9 cellular contexts compared by ENCODE assay signal in the genomic region with DNA sequence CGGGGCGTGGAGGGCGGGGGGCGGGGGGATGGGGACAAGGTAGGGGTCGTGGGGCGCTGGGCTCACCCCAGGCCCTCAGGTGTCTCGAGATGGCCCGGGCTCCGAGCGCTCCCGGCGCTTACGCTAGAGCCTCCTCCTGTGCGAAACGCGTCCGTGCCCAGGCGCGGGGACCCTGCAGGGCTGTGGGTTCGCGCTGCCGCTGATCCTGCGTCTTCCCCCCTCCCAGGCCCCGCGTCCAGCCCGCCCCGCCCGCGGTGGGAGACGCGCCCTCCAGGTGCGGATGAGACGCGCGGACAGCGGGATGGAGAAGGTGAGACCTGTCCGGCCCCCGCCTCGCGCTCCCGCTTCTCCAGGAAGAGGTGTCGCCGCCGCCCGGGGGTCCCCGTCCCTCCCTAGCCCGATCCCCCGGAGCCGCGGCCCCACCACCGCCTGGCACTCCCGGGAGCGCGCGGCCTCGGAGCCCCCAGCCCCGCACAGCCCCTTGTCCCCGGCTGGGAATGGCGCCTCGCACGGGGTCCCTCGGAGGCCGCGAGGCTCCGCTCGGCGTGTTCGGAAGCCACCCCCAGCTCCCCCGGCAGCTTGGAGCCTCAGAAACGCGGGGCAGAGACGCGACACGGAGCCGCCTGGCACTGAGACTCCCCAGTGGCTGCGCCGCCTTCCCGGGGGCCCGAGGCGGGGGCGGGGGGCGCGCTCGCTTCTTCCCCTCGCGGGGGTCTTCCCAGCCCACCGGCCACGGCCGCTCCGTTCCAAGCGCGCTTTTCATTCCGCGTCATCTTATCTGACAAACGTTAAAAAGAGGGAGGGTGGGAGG. TPM values are rescaled to one million over a fixed set of nuclear protein-coding genes. Genes with fewer than 3 reads are reported as not detected.
DNase-seq lines count a peak whose midpoint lies in the region; ATAC-seq and TF ChIP-seq lines count a peak whose summit lies in the region.
"Had no signal": no experiment of that assay in that cellular context is flagged by ENCODE, and none has a peak within 500 bp of the region (broad histone marks: within the 10 kb centered on the region; RNA-seq: fewer than 3 reads in every experiment).

No MANE protein-coding gene starts in this region.

- no peaks in the 10 kb centered on the region for H3K9me3 ChIP-seq in CD8-positive, alpha-beta T cell (ENCODE audit: low read length)

- no peak overlapping the region for H3K4me3 Mint-ChIP-seq in CD8-positive, alpha-beta T cell
- H3K4me3 Mint-ChIP-seq in activated B cell treated with CpG ODN at 0.5 μM for 24 hours (no peak overlapping the region), endothelial cell (ENCODE audit: unreplicated experiment) (no peak overlapping the region), neural crest cell (no peak overlapping the region)

- POLR2A ChIA-PET in CD8-positive, alpha-beta T cell (lab: Charles Lee): no interaction called here
- POLR2A ChIA-PET in activated B cell treated with CpG ODN at 0.5 μM for 24 hours (lab: Charles Lee): no interaction called here

- H3K27me3 Mint-ChIP-seq in CD8-positive, alpha-beta T cell (ENCODE audit: low read depth): no peaks in the 10 kb centered on the region
- no peaks in the 10 kb centered on the region for H3K27me3 Mint-ChIP-seq in activated B cell treated with CpG ODN at 0.5 μM for 24 hours
- peaks cover 13% of the 10 kb centered on the region for H3K27me3 Mint-ChIP-seq in endothelial cell (ENCODE audit: unreplicated experiment)
- H3K27me3 Mint-ChIP-seq in neural crest cell (ENCODE audit: low read depth): peaks cover 14% of the 10 kb centered on the region

- CTCF ChIA-PET in CD8-positive, alpha-beta T cell (lab: Charles Lee): no interaction called here
- CTCF ChIA-PET in activated B cell treated with CpG ODN at 0.5 μM for 24 hours (lab: Charles Lee): no interaction called here

- peak overlapping the region; percentile 21 for H3K4me3 ChIP-seq in CD8-positive, alpha-beta T cell (ENCODE audit: low read depth, low read length)

- peak; percentile 23 to 77 (median 40) for DNase-seq in CD8-positive, alpha-beta T cell
- DNase-seq in activated B cell treated with CpG ODN at 0.5 μM for 24 hours (peak; percentile 53), endothelial cell (ENCODE audit: low spot score) (peak; percentile 26), neural crest cell (ENCODE audit: low read depth, low spot score) (peak; percentile 37), ecto neural progenitor cell (ENCODE audit: low spot score) (no peak), NCI-H774 (lab: John Stamatoyannopoulos, UW) (no peak), COLO829 (ENCODE audit: low spot score) (no peak)

- no peak overlapping the region for H3K27ac Mint-ChIP-seq in CD8-positive, alpha-beta T cell
- H3K27ac Mint-ChIP-seq in activated B cell treated with CpG ODN at 0.5 μM for 24 hours (no peak overlapping the region), endothelial cell (ENCODE audit: unreplicated experiment) (no peak overlapping the region), neural crest cell (ENCODE audit: unreplicated experiment) (no peak overlapping the region)

- no peaks in the 10 kb centered on the region for H3K27me3 ChIP-seq in CD8-positive, alpha-beta T cell (ENCODE audit: insufficient read depth, low read length)

- no peak for TF ChIP-seq CTCF in CD8-positive, alpha-beta T cell (IDR thresholded peaks at IDR 0.05)
- TF ChIP-seq CTCF in activated B cell treated with CpG ODN at 0.5 μM for 24 hours (IDR thresholded peaks at IDR 0.05) (no peak), endothelial cell (IDR thresholded peaks at IDR 0.05; ENCODE audit: unreplicated experiment) (no peak), neural crest cell (conservative IDR thresholded peaks at IDR 0.05) (no peak)

- H3K4me1 ChIP-seq in CD8-positive, alpha-beta T cell (ENCODE audit: insufficient read depth, low read length): peaks cover 12% of the 10 kb centered on the region

- no peak overlapping the region for H3K27ac ChIP-seq in CD8-positive, alpha-beta T cell (ENCODE audit: low read depth, low read length)

- H3K4me1 Mint-ChIP-seq in CD8-positive, alpha-beta T cell (ENCODE audit: low read depth): peaks cover 18% of the 10 kb centered on the region
- peaks cover 18% of the 10 kb centered on the region for H3K4me1 Mint-ChIP-seq in activated B cell treated with CpG ODN at 0.5 μM for 24 hours
- peaks cover 2% of the 10 kb centered on the region for H3K4me1 Mint-ChIP-seq in endothelial cell (ENCODE audit: unreplicated experiment)
- H3K4me1 Mint-ChIP-seq in neural crest cell: peaks cover 16% of the 10 kb centered on the region

- intact Hi-C loops in CD8-positive, alpha-beta T cell (cut with DNase I, micrococcal nuclease): loop anchor here (1.0 to 10.0 kb wide), 5 partner anchors 28 to 1102 kb away; partner anchors contain the start of genes TOLLIP (in 2 of the 2), DUSP8 (in 1 of the 2), PSMD13 (in 1 of the 2) and SIRT3 (in 1 of the 2)
- intact Hi-C loops in activated B cell treated with CpG ODN at 0.5 μM for 24 hours (cut with micrococcal nuclease): loop anchor here (1.0 kb wide), 1 partner anchor 46 kb away; no protein-coding TSS in a partner anchor

- H3K36me3 Mint-ChIP-seq in CD8-positive, alpha-beta T cell: no peaks in the 10 kb centered on the region
- H3K36me3 Mint-ChIP-seq in activated B cell treated with CpG ODN at 0.5 μM for 24 hours (ENCODE audit: low read depth) (peaks cover 6% of the 10 kb centered on the region), endothelial cell (ENCODE audit: low read depth, unreplicated experiment) (peaks cover 18% of the 10 kb centered on the region), neural crest cell (ENCODE audit: low read depth) (peaks cover 3% of the 10 kb centered on the region)

- peaks cover 7% of the 10 kb centered on the region for H3K9me3 Mint-ChIP-seq in CD8-positive, alpha-beta T cell
- H3K9me3 Mint-ChIP-seq in activated B cell treated with CpG ODN at 0.5 μM for 24 hours (peaks cover 6% of the 10 kb centered on the region), endothelial cell (ENCODE audit: unreplicated experiment) (no peaks in the 10 kb centered on the region), neural crest cell (peaks cover 10% of the 10 kb centered on the region)

- peak; percentile 59 for ATAC-seq in CD8-positive, alpha-beta T cell
- peak; percentile 64 for ATAC-seq in activated B cell treated with CpG ODN at 0.5 μM for 24 hours (ENCODE audit: low read depth)
- ATAC-seq in HG02973 (IDR thresholded peaks at IDR 0.05; ENCODE audit: unreplicated experiment): no peak

- no peaks in the 10 kb centered on the region for H3K36me3 ChIP-seq in CD8-positive, alpha-beta T cell (ENCODE audit: insufficient read depth, low read length)

RNA-seq across cellular contexts. Expression of gene TOLLIP, which starts 27.6 kb away (rescaled TPM):
- total RNA-seq in CD8-positive, alpha-beta T cell: 10 to 100 TPM; 36.2 to 40.9 TPM
- total RNA-seq in activated B cell treated with CpG ODN at 0.5 μM for 24 hours (40.5 and 46.4 TPM in 2 replicates), endothelial cell (ENCODE audit: unreplicated experiment) (65.3 TPM), neural crest cell (38.0 and 40.3 TPM in 2 replicates)

RNA-seq across cellular contexts. Expression of gene BRSK2, which starts 52.7 kb away (rescaled TPM):
- total RNA-seq in CD8-positive, alpha-beta T cell: under 1 TPM; 0.19 to 0.31 TPM
- total RNA-seq in activated B cell treated with CpG ODN at 0.5 μM for 24 hours: 0.11 and 0.37 TPM in 2 replicates
- total RNA-seq in endothelial cell (ENCODE audit: unreplicated experiment): 4.0 TPM
- 59.9 and 72.5 TPM in 2 replicates for total RNA-seq in neural crest cell
- total RNA-seq: T-helper 2 cell treated with Interferon-gamma antibody and Interleukin-4, amounts not matched to agents 100 ng/mL and 5 ng/mL, for 36 hours had no signal

Comparison
In these comparisons a context has a peak if more than half of its experiments do, and no peak if none do; other contexts are left out.
1. DNase-seq: peak in CD8-positive, alpha-beta T cell (7 of 7), activated B cell treated with CpG ODN at 0.5 μM for 24 hours (single experiment), endothelial cell (single experiment) and neural crest cell (single experiment); none in ecto neural progenitor cell (single experiment), NCI-H774 (single experiment) and COLO829 (single experiment).
2. RNA of gene BRSK2, which starts 52.7 kb away (total RNA-seq): 59.9 to 72.5 TPM in neural crest cell; 4.0 TPM in endothelial cell (single experiment), 0.19 to 0.31 TPM in CD8-positive, alpha-beta T cell and 0.11 to 0.37 TPM in activated B cell treated with CpG ODN at 0.5 μM for 24 hours; every median in the first group is over 10 times any median in the second.